In the genomic region with DNA sequence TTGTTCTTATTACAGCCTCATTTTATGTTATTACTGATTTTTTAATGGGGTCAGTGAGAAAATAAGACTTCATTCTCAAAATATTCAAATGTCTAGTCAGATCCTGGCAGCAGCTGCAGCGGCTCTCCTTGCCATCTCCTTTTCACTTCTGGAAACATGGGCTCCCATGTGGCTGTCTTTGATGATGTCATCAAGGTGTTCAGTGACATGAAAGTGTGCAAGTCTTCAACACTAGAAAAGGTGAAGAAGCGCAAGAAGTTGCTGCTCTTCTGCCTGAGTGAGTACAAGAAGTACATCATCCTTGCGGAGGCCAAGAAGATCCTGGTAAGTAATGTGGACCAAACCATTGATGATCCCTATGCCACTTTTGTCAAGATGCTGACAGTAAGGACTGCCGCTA, we compare ENCODE assay signal across 1 cellular context.
A peak's percentile ranks its signal among the peaks of the same experiment; 100 is the strongest.
TF ChIP-seq lines count a peak whose summit lies in the region.

No MANE protein-coding gene starts in this region.

TF ChIP-seq in HepG2, 621 proteins besides CTCF, POLR2A, EP300 and RAD21:
- peak; percentile 92 for TF ChIP-seq ATF7 (IDR thresholded peaks at IDR 0.05)
- no peak for TF ChIP-seq ATF7 (CRISPR knock-in tag; IDR thresholded peaks at IDR 0.05)
- peak; percentile 80 for TF ChIP-seq CREB1 (IDR thresholded peaks at IDR 0.05)
- no peak for TF ChIP-seq CREB1 (CRISPR knock-in tag; IDR thresholded peaks at IDR 0.05)
- TF ChIP-seq ZNF605 (CRISPR knock-in tag; IDR thresholded peaks at IDR 0.05) = no peak
